Comparison of ENCODE assay signal across 31 cellular contexts in the genomic region with DNA sequence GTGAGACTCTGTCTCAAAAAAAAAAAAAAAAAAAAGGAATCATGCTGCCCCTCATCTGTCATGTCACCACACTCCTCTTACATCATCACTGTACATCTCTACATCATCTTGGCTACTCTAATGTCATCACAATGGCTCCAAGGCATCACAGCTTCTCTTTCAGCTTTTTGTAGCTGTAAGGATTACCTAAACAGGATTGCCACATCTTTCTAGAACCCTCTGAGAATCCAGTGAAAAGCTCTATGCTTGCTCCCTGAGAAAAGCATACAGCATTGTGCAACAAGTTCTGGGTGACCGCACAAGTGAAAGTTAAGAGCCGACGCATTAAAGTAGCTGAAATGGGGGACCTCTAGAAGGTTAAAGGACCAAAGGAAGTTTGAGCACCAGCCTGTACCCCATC.
A peak's percentile ranks its signal among the peaks of the same experiment; 100 is the strongest.
DNase-seq lines count a peak whose midpoint lies in the region; TF ChIP-seq lines count a peak whose summit lies in the region.
"Had no signal": no experiment of that assay in that cellular context is flagged by ENCODE, and none has a peak within 500 bp of the region (broad histone marks: within the 10 kb centered on the region; RNA-seq: fewer than 3 reads in every experiment).

No MANE protein-coding gene starts in this region.

- H3K9me3 ChIP-seq in breast epithelium (no peaks in the 10 kb centered on the region), testis (no peaks in the 10 kb centered on the region)
- no peaks in the 10 kb centered on the region for H3K9me3 ChIP-seq in CD8-positive, alpha-beta memory T cell (ENCODE audit: low read length)
- H3K9me3 ChIP-seq: lower lobe of right lung, upper lobe of right lung had no signal

- 89 to 97% methylated on average over 3 of the region's 3 CpGs for WGBS in testis, 2 donors

- H3K9me3 Mint-ChIP-seq in MCF 10A (ENCODE audit: unreplicated experiment) (peaks cover 7% of the 10 kb centered on the region), mesothelial cell of epicardium (peaks cover 8% of the 10 kb centered on the region)
- H3K9me3 Mint-ChIP-seq in CD8-positive, alpha-beta memory T cell: peaks cover 0 to 8% (median 2%) of the 10 kb centered on the region in 5 donors
- H3K9me3 Mint-ChIP-seq: activated CD4-positive, alpha-beta T cell treated with anti-CD3 and anti-CD28 coated beads, Interleukin-2, amount 10 ng/mL, durations not matched to agents 24 days and 14 days; activated naive CD4-positive, alpha-beta T cell treated with anti-CD3 and anti-CD28 coated beads, Interleukin-2, amount 50 U/mL, for 24 hours had no signal

- in situ Hi-C loops in brain microvascular endothelial cell (cut with HindIII; ENCODE audit: low pct_ligation_motif_present, low sequenced_read_pairs): no loop called here

- H3K4me3 Mint-ChIP-seq in MCF 10A (ENCODE audit: unreplicated experiment): no peak overlapping the region
- no peak overlapping the region for H3K4me3 Mint-ChIP-seq in CD8-positive, alpha-beta memory T cell
- no peak overlapping the region for H3K4me3 Mint-ChIP-seq in mesothelial cell of epicardium
- H3K4me3 Mint-ChIP-seq: activated CD4-positive, alpha-beta T cell treated with anti-CD3 and anti-CD28 coated beads, Interleukin-2, amount 10 ng/mL, durations not matched to agents 24 days and 14 days; activated naive CD4-positive, alpha-beta T cell treated with anti-CD3 and anti-CD28 coated beads, Interleukin-2, amount 50 U/mL, for 24 hours; CD4-positive, alpha-beta T cell; naive thymus-derived CD8-positive, alpha-beta T cell; stimulated activated memory B cell treated with anti-CD40 and anti-IgM and Interleukin-4, amounts not matched to agents 10 μg/mL and 1 μg/mL and 100 μg/mL, for 72 hours; WTC11 had no signal

- H3K4me3 ChIP-seq in breast epithelium (no peak overlapping the region), brain microvascular endothelial cell (ENCODE audit: low read depth, low read length) (no peak overlapping the region), testis (no peak overlapping the region)
- no peak overlapping the region for H3K4me3 ChIP-seq in CD8-positive, alpha-beta memory T cell (ENCODE audit: low read length)
- H3K4me3 ChIP-seq: coronary artery, K562, lower lobe of right lung, upper lobe of right lung had no signal

- H3K27me3 Mint-ChIP-seq in MCF 10A (ENCODE audit: insufficient read depth, unreplicated experiment): no peaks in the 10 kb centered on the region
- no peaks in the 10 kb centered on the region for H3K27me3 Mint-ChIP-seq in CD8-positive, alpha-beta memory T cell
- no peaks in the 10 kb centered on the region for H3K27me3 Mint-ChIP-seq in mesothelial cell of epicardium (ENCODE audit: low read depth)
- H3K27me3 Mint-ChIP-seq: activated CD4-positive, alpha-beta T cell treated with anti-CD3 and anti-CD28 coated beads, Interleukin-2, amount 10 ng/mL, durations not matched to agents 24 days and 14 days; activated naive CD4-positive, alpha-beta T cell treated with anti-CD3 and anti-CD28 coated beads, Interleukin-2, amount 50 U/mL, for 24 hours; CD4-positive, alpha-beta T cell; stimulated activated memory B cell treated with anti-CD40 and anti-IgM and Interleukin-4, amounts not matched to agents 10 μg/mL and 1 μg/mL and 100 μg/mL, for 72 hours had no signal

- DNase-seq in MCF 10A (ENCODE audit: unreplicated experiment) (peak; percentile 56), breast epithelium (ENCODE audit: low spot score in 2 of 2) (no peak), brain microvascular endothelial cell (no peak), kidney glomerular epithelial cell (lab: John Stamatoyannopoulos, UW) (peak; percentile 19), testis (no peak), mesothelial cell of epicardium (ENCODE audit: low spot score in 2 of 2, unreplicated experiment in 2 of 2) (no peak)
- no peak for DNase-seq in effector CD4-positive, alpha-beta T cell
- DNase-seq in CD8-positive, alpha-beta memory T cell: no peak
- DNase-seq: 8988T; activated CD4-positive, alpha-beta T cell treated with anti-CD3 and anti-CD28 coated beads, Interleukin-2, amount 10 ng/mL, durations not matched to agents 24 days and 14 days; AML-193; anterior cingulate cortex; CD4-positive, alpha-beta T cell; DMS 273 treated with DMSO at 0.1 percent for 48 hours; effector memory CD4-positive, alpha-beta T cell; erythroblast; lower lobe of right lung; MM.1S; naive thymus-derived CD8-positive, alpha-beta T cell; NCI-H1417 treated with DMSO at 0.1 percent for 48 hours; NCI-H2029 treated with DMSO at 0.1 percent for 48 hours; NCI-H526; NK-92 treated with Interleukin-12 subunit alpha and Interleukin-12 subunit beta, amount 100 ng/mL, for 24 hours; nucleus accumbens; SHP77 treated with DMSO at 0.1 percent for 48 hours; upper lobe of right lung had no signal

- H3K27ac Mint-ChIP-seq in MCF 10A (ENCODE audit: low read depth, unreplicated experiment) (peak overlapping the region; percentile 89), mesothelial cell of epicardium (no peak overlapping the region)
- no peak overlapping the region for H3K27ac Mint-ChIP-seq in CD8-positive, alpha-beta memory T cell
- H3K27ac Mint-ChIP-seq: activated CD4-positive, alpha-beta T cell treated with anti-CD3 and anti-CD28 coated beads, Interleukin-2, amount 10 ng/mL, durations not matched to agents 24 days and 14 days; activated naive CD4-positive, alpha-beta T cell treated with anti-CD3 and anti-CD28 coated beads, Interleukin-2, amount 50 U/mL, for 24 hours; CD4-positive, alpha-beta T cell; naive thymus-derived CD8-positive, alpha-beta T cell; stimulated activated memory B cell treated with anti-CD40 and anti-IgM and Interleukin-4, amounts not matched to agents 10 μg/mL and 1 μg/mL and 100 μg/mL, for 72 hours; WTC11 had no signal

- TF ChIP-seq POLR2A in breast epithelium (IDR thresholded peaks at IDR 0.05) (no peak), testis (IDR thresholded peaks at IDR 0.05) (no peak)

- CTCF ChIA-PET in MCF 10A (lab: Yijun Ruan, JAX): no interaction called here
- CTCF ChIA-PET in CD8-positive, alpha-beta memory T cell (lab: Charles Lee): no interaction called here

- TF ChIP-seq CTCF in MCF 10A (IDR thresholded peaks at IDR 0.05; ENCODE audit: unreplicated experiment) (no peak), breast epithelium (IDR thresholded peaks at IDR 0.05) (no peak), brain microvascular endothelial cell (IDR thresholded peaks at IDR 0.05; ENCODE audit: low read depth, low read length, missing control alignments) (no peak), testis (IDR thresholded peaks at IDR 0.05) (no peak), mesothelial cell of epicardium (IDR thresholded peaks at IDR 0.05; ENCODE audit: unreplicated experiment) (no peak)

- H3K27me3 ChIP-seq in breast epithelium (no peaks in the 10 kb centered on the region), brain microvascular endothelial cell (replicated peaks) (no peaks in the 10 kb centered on the region), testis (no peaks in the 10 kb centered on the region)
- no peaks in the 10 kb centered on the region for H3K27me3 ChIP-seq in CD8-positive, alpha-beta memory T cell (ENCODE audit: insufficient read depth, low read length, poor library complexity, severe bottlenecking)
- H3K27me3 ChIP-seq: upper lobe of right lung had no signal

- intact Hi-C loops in MCF 10A (cut with micrococcal nuclease): loop anchor here (5.0 kb wide), 1 partner anchor 66 kb away; no protein-coding TSS in a partner anchor
- intact Hi-C loops in breast epithelium (cut with DNase I; ENCODE audit: low total_unique reads): no loop called here
- intact Hi-C loops in testis (cut with DNase I; ENCODE audit: low total_unique reads): no loop called here

- H3K27ac ChIP-seq in breast epithelium: no peak overlapping the region
- peak overlapping the region; percentile 80 for H3K27ac ChIP-seq in brain microvascular endothelial cell
- no peak overlapping the region for H3K27ac ChIP-seq in CD8-positive, alpha-beta memory T cell (ENCODE audit: low read depth, low read length)
- no peak overlapping the region for H3K27ac ChIP-seq in testis
- H3K27ac ChIP-seq: coronary artery, lower lobe of right lung, upper lobe of right lung had no signal

- POLR2A ChIA-PET in MCF 10A (lab: Yijun Ruan, JAX): no interaction called here
- POLR2A ChIA-PET in CD8-positive, alpha-beta memory T cell (lab: Charles Lee): no interaction called here

- H3K36me3 Mint-ChIP-seq in MCF 10A (ENCODE audit: insufficient read depth, unreplicated experiment): no peaks in the 10 kb centered on the region
- H3K36me3 Mint-ChIP-seq in CD8-positive, alpha-beta memory T cell: no peaks in the 10 kb centered on the region
- H3K36me3 Mint-ChIP-seq in mesothelial cell of epicardium: no peaks in the 10 kb centered on the region
- H3K36me3 Mint-ChIP-seq: activated naive CD4-positive, alpha-beta T cell treated with anti-CD3 and anti-CD28 coated beads, Interleukin-2, amount 50 U/mL, for 24 hours; naive thymus-derived CD8-positive, alpha-beta T cell; stimulated activated memory B cell treated with anti-CD40 and anti-IgM and Interleukin-4, amounts not matched to agents 10 μg/mL and 1 μg/mL and 100 μg/mL, for 72 hours; WTC11 had no signal

- H3K4me1 Mint-ChIP-seq in MCF 10A (ENCODE audit: insufficient read depth, unreplicated experiment): peaks cover 20% of the 10 kb centered on the region
- H3K4me1 Mint-ChIP-seq in CD8-positive, alpha-beta memory T cell: no peaks in the 10 kb centered on the region
- no peaks in the 10 kb centered on the region for H3K4me1 Mint-ChIP-seq in mesothelial cell of epicardium
- H3K4me1 Mint-ChIP-seq: activated CD4-positive, alpha-beta T cell treated with anti-CD3 and anti-CD28 coated beads, Interleukin-2, amount 10 ng/mL, durations not matched to agents 24 days and 14 days; activated naive CD4-positive, alpha-beta T cell treated with anti-CD3 and anti-CD28 coated beads, Interleukin-2, amount 50 U/mL, for 24 hours; naive thymus-derived CD8-positive, alpha-beta T cell; stimulated activated memory B cell treated with anti-CD40 and anti-IgM and Interleukin-4, amounts not matched to agents 10 μg/mL and 1 μg/mL and 100 μg/mL, for 72 hours; WTC11 had no signal

- no peaks in the 10 kb centered on the region for H3K4me1 ChIP-seq in breast epithelium
- no peaks in the 10 kb centered on the region for H3K4me1 ChIP-seq in CD8-positive, alpha-beta memory T cell (ENCODE audit: insufficient read depth, low read length)
- no peaks in the 10 kb centered on the region for H3K4me1 ChIP-seq in testis
- H3K4me1 ChIP-seq: lower lobe of right lung, upper lobe of right lung had no signal

- BruUV-seq in MCF 10A (replicated peaks; lab: Mats Ljungman, UMichigan): no TSS peak

- H3K36me3 ChIP-seq in breast epithelium: no peaks in the 10 kb centered on the region
- H3K36me3 ChIP-seq in brain microvascular endothelial cell (replicated peaks): no peaks in the 10 kb centered on the region
- H3K36me3 ChIP-seq in CD8-positive, alpha-beta memory T cell (ENCODE audit: insufficient read depth, low read length): no peaks in the 10 kb centered on the region
- H3K36me3 ChIP-seq in testis (ENCODE audit: low read depth, missing control alignments): no peaks in the 10 kb centered on the region
- H3K36me3 ChIP-seq: lower lobe of right lung, upper lobe of right lung had no signal

Comparison
In these comparisons a context has a peak if more than half of its experiments do, and no peak if none do; other contexts are left out.
1. DNase-seq: peak in MCF 10A (single experiment) and kidney glomerular epithelial cell (single experiment); none in breast epithelium (0 of 2), brain microvascular endothelial cell (single experiment), effector CD4-positive, alpha-beta T cell (single experiment), CD8-positive, alpha-beta memory T cell (0 of 5), testis (single experiment) and mesothelial cell of epicardium (0 of 2).